ENCODE assay signal across 9 cellular contexts in genomic region chr19:40600086-40600917, GRCh38. TPM values are rescaled to one million over a fixed set of nuclear protein-coding genes. Genes with fewer than 3 reads are reported as not detected.
DNase-seq lines count a peak whose midpoint lies in the region; ATAC-seq and TF ChIP-seq lines count a peak whose summit lies in the region.
"Had no signal": no experiment of that assay in that cellular context is flagged by ENCODE, and none has a peak within 500 bp of the region (broad histone marks: within the 10 kb centered on the region; RNA-seq: fewer than 3 reads in every experiment).

No MANE protein-coding gene starts in this region.

- H4K20me1 ChIP-seq in OCI-LY1 (ENCODE audit: insufficient read depth, low read length): no peaks in the 10 kb centered on the region

- peaks cover 39% of the 10 kb centered on the region for H3K4me1 ChIP-seq in OCI-LY1 (ENCODE audit: insufficient read depth, low read length, severe bottlenecking)
- H3K4me1 ChIP-seq in endodermal cell (ENCODE audit: control insufficient read depth, insufficient read depth, low read length): peaks cover 12% of the 10 kb centered on the region

- no peaks in the 10 kb centered on the region for H3F3A ChIP-seq in OCI-LY1 (ENCODE audit: insufficient read depth, low read length)

- H3K4me1 Mint-ChIP-seq in endodermal cell (peaks cover 20% of the 10 kb centered on the region), neural crest cell (peaks cover 45% of the 10 kb centered on the region)

- peak overlapping the region; percentile 43 for H3K4me3 Mint-ChIP-seq in endodermal cell
- H3K4me3 Mint-ChIP-seq in neural crest cell: peak overlapping the region; percentile 74

- no peak overlapping the region for H3K27ac ChIP-seq in OCI-LY1 (ENCODE audit: low read depth, low read length, poor library complexity, severe bottlenecking)
- H3K27ac ChIP-seq in endodermal cell (ENCODE audit: low read depth, low read length): no peak overlapping the region

- no peak overlapping the region for H2AFZ ChIP-seq in OCI-LY1 (ENCODE audit: low read length)

- H3K36me3 Mint-ChIP-seq in endodermal cell (ENCODE audit: low read depth) (no peaks in the 10 kb centered on the region), neural crest cell (ENCODE audit: low read depth) (no peaks in the 10 kb centered on the region)

- no peak for ATAC-seq in HG03520 (IDR thresholded peaks at IDR 0.05; ENCODE audit: unreplicated experiment)
- no peak for ATAC-seq in HG03159 (IDR thresholded peaks at IDR 0.05; ENCODE audit: unreplicated experiment)

- H3K36me3 ChIP-seq in OCI-LY1 (ENCODE audit: insufficient read depth, low read length) (no peaks in the 10 kb centered on the region), endodermal cell (ENCODE audit: control insufficient read depth, insufficient read depth, low read length) (no peaks in the 10 kb centered on the region)

- no peaks in the 10 kb centered on the region for H3K27me3 ChIP-seq in OCI-LY1 (ENCODE audit: insufficient read depth, low read length)
- H3K27me3 ChIP-seq in endodermal cell (ENCODE audit: control insufficient read depth, insufficient read depth, low read length, poor library complexity, severe bottlenecking): peaks cover 63% of the 10 kb centered on the region

- no peak overlapping the region for H3K27ac Mint-ChIP-seq in endodermal cell
- H3K27ac Mint-ChIP-seq in neural crest cell (ENCODE audit: unreplicated experiment): no peak overlapping the region
- H3K27ac Mint-ChIP-seq: dendritic cell treated with granulocyte-macrophage colony-stimulating factor and Interleukin-4, amounts not matched to agents 40 ng/mL and 50 ng/mL, for 4 days had no signal

- peak overlapping the region; percentile 26; the same call in 1 of the 2 replicates for H3K4me2 ChIP-seq in OCI-LY1 (ENCODE audit: low read length)

- TF ChIP-seq CTCF in OCI-LY1 (IDR thresholded peaks at IDR 0.05; ENCODE audit: low read length) (no peak), endodermal cell (conservative IDR thresholded peaks at IDR 0.05) (no peak), neural crest cell (conservative IDR thresholded peaks at IDR 0.05) (no peak)

- DNase-seq in Ammon's horn (ENCODE audit: low spot score) (peak; percentile 53), endodermal cell (peak; percentile 62), neural crest cell (ENCODE audit: low read depth, low spot score) (no peak), mucosa of gallbladder (ENCODE audit: low spot score) (no peak), NCI-H1092 (lab: John Stamatoyannopoulos, UW) (no peak)

- H3K4me3 ChIP-seq in OCI-LY1 (ENCODE audit: low read depth, low read length, poor library complexity, severe bottlenecking) (peak overlapping the region; percentile 24), endodermal cell (ENCODE audit: low read length) (no peak overlapping the region)

- WGBS in endodermal cell (ENCODE audit: insufficient coverage in 1 of 2, insufficient read length in 1 of 2), 2 experiments: 32 to 33% methylated on average over 19 to 48 of the region's 48 CpGs

- H3K9me3 Mint-ChIP-seq in endodermal cell: peaks cover 3% of the 10 kb centered on the region
- H3K9me3 Mint-ChIP-seq in neural crest cell: no peaks in the 10 kb centered on the region
- H3K9me3 Mint-ChIP-seq: dendritic cell treated with granulocyte-macrophage colony-stimulating factor and Interleukin-4, amounts not matched to agents 40 ng/mL and 50 ng/mL, for 4 days had no signal

- H3K27me3 Mint-ChIP-seq in endodermal cell (ENCODE audit: insufficient read depth) (peaks cover 77% of the 10 kb centered on the region), neural crest cell (ENCODE audit: low read depth) (peaks cover 67% of the 10 kb centered on the region)

- no peaks in the 10 kb centered on the region for H3K79me2 ChIP-seq in OCI-LY1 (ENCODE audit: insufficient read depth, low read length)

- no peaks in the 10 kb centered on the region for H3K9me2 ChIP-seq in OCI-LY1 (ENCODE audit: low read depth, low read length)

- H3K9ac ChIP-seq in OCI-LY1 (ENCODE audit: low read length) (no peak overlapping the region), endodermal cell (ENCODE audit: extremely low read depth, low read length, poor library complexity, severe bottlenecking) (no peak overlapping the region)

- H3K9me3 ChIP-seq in OCI-LY1 (ENCODE audit: low read length) (no peaks in the 10 kb centered on the region), endodermal cell (ENCODE audit: control insufficient read depth, low read length) (no peaks in the 10 kb centered on the region)

RNA-seq across cellular contexts. Expression of gene LTBP4, which starts 0.9 kb away (rescaled TPM):
- total RNA-seq in endodermal cell: 100 to 1,000 TPM; 104 to 133 TPM
- 219 TPM for polyA plus RNA-seq in endodermal cell (2013, experiment 1 of 2)
- polyA plus RNA-seq in endodermal cell (2013, experiment 2 of 2): 194 TPM
- 125 TPM in 2 replicates for total RNA-seq in neural crest cell
- 225 TPM for total RNA-seq in mucosa of gallbladder

RNA-seq across cellular contexts. Expression of gene SHKBP1, which starts 23.6 kb away (rescaled TPM):
- total RNA-seq in endodermal cell: 100 to 1,000 TPM; 110 TPM
- 90.9 TPM for polyA plus RNA-seq in endodermal cell (2013, experiment 1 of 2)
- 81.4 TPM for polyA plus RNA-seq in endodermal cell (2013, experiment 2 of 2)
- total RNA-seq in neural crest cell: 72.0 and 76.3 TPM in 2 replicates
- 80.9 TPM for total RNA-seq in mucosa of gallbladder

Comparison
In these comparisons a context has a peak if more than half of its experiments do, and no peak if none do; other contexts are left out.
1. DNase-seq: peak in Ammon's horn (single experiment) and endodermal cell (single experiment); none in neural crest cell (single experiment), mucosa of gallbladder (single experiment) and NCI-H1092 (single experiment).